In the genomic region with DNA sequence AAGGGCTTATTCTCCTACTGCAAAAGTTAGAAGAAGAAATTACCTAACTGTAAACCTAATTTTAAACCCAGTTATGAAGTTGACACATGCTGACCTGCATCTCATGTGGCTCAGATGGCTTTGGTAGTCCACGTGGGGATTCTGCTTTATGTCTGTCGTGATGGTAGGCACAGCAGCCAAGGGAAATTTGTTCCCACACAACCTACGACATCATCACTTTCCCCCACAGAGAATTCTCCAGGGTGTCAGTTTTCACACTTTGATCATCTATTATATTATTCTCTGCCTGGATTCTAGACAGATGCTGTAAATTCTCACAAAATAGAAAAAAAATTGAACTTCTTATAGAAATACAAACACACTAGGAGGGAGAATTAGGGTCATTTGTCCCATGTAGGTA, we compare ENCODE assay signal across 28 cellular contexts.
DNase-seq lines count a peak whose midpoint lies in the region; FAIRE-seq and TF ChIP-seq lines count a peak whose summit lies in the region.
"Had no signal": no experiment of that assay in that cellular context is flagged by ENCODE, and none has a peak within 500 bp of the region (broad histone marks: within the 10 kb centered on the region; RNA-seq: fewer than 3 reads in every experiment).

No MANE protein-coding gene starts in this region.

- H2AFZ ChIP-seq in GM23248 = no peak overlapping the region
- H2AFZ ChIP-seq: neural progenitor cell, parathyroid adenoma had no signal

- H2BK120ac ChIP-seq in mesendoderm (ENCODE audit: low read depth, low read length) = peak overlapping the region; percentile 73

- no peak overlapping the region for H4K5ac ChIP-seq in mesendoderm (ENCODE audit: low read length)

- H3K36me3 ChIP-seq in GM23248 (ENCODE audit: low read depth) (no peaks in the 10 kb centered on the region), mesendoderm (ENCODE audit: control insufficient read depth, insufficient read depth, low read length) (no peaks in the 10 kb centered on the region)
- H3K36me3 ChIP-seq: heart right ventricle, neural progenitor cell, right atrium auricular region, SJSA1, upper lobe of right lung had no signal

- peak; percentile 63 for DNase-seq in GM23248
- peak; percentile 91 for DNase-seq in NCI-H2171 treated with DMSO at 0.1 percent for 48 hours (lab: John Stamatoyannopoulos, UW)
- DNase-seq in cardiac fibroblast (ENCODE audit: low read depth in 2 of 2) = peak; percentile 38 to 47
- peak; percentile 22 for DNase-seq in mesendoderm
- no peak for DNase-seq in RCC 7860 (ENCODE audit: low spot score)
- no peak for DNase-seq in activated CD4-positive, alpha-beta T cell treated with anti-CD3 and anti-CD28 coated beads, Interleukin-2, amount 10 ng/mL, durations not matched to agents 24 days and 14 days
- no peak for DNase-seq in GM19238 (ENCODE audit: insufficient read length, low spot score)
- DNase-seq: activated CD4-positive, alpha-beta memory T cell treated with anti-CD3 and anti-CD28 coated beads for 36 hours; activated CD8-positive, alpha-beta memory T cell treated with anti-CD3 and anti-CD28 coated beads, Interleukin-2, amount 50 U/mL, for 48 hours; activated naive CD4-positive, alpha-beta T cell treated with anti-CD3 and anti-CD28 coated beads, Interleukin-2, amount 50 U/mL, for 16 hours; C1 segment of cervical spinal cord; cerebellar nuclear complex; COR-L47; DMS79 treated with DMSO at 0.1 percent for 48 hours; foreskin fibroblast; heart right ventricle; NCI-H1694 treated with DMSO at 0.1 percent for 48 hours; NCI-H526 treated with DMSO at 0.1 percent for 48 hours; stimulated activated CD4-positive, alpha-beta T cell treated with anti-CD3 and anti-CD28 coated beads, Interleukin-4, amount 100 ng/mL, for 24 hours; substantia nigra; T-cell; upper lobe of right lung had no signal

- no peak for TF ChIP-seq CTCF in cardiac fibroblast (IDR thresholded peaks at IDR 0.05; ENCODE audit: low read depth, low read length)

- peaks cover 19% of the 10 kb centered on the region for H3F3A ChIP-seq in GM23248 (ENCODE audit: insufficient read depth)

- peak overlapping the region; percentile 51 for H3K18ac ChIP-seq in mesendoderm (ENCODE audit: low read length)

- WGBS in GM23248 (ENCODE audit: low coverage in 1 of 2, low lambda C conversion rate in 2 of 2, missing lambda C conversion rate in 2 of 2), 2 experiments = 25 to 31% methylated on average over 3 of the region's 3 CpGs
- no CpG with 5 or more reads among the region's 3 CpGs for WGBS in mesendoderm (ENCODE audit: extremely low coverage, insufficient coverage, low lambda C conversion rate)

- no peak for FAIRE-seq in RCC 7860 (lab: Jason Lieb, UNC)

- H3K4me1 Mint-ChIP-seq in activated CD4-positive, alpha-beta T cell treated with anti-CD3 and anti-CD28 coated beads, Interleukin-2, amount 10 ng/mL, durations not matched to agents 24 days and 14 days = no peaks in the 10 kb centered on the region
- H3K4me1 Mint-ChIP-seq: activated T-helper 17 cell treated with anti-CD3 and anti-CD28 coated beads, Interleukin-2, amount 50 U/mL, for 72 hours; neural progenitor cell; stimulated activated effector memory CD8-positive, alpha-beta T cell treated with anti-CD3 and anti-CD28 coated beads, Interleukin-12 subunit alpha, Interleukin-12 subunit beta, amount 100 ng/mL, for 72 hours; T-cell had no signal

- peak overlapping the region; percentile 55 for H3K4ac ChIP-seq in mesendoderm (ENCODE audit: low read depth, low read length)

- no peak overlapping the region for H3K27ac Mint-ChIP-seq in activated CD4-positive, alpha-beta T cell treated with anti-CD3 and anti-CD28 coated beads, Interleukin-2, amount 10 ng/mL, durations not matched to agents 24 days and 14 days
- H3K27ac Mint-ChIP-seq: activated CD4-positive, alpha-beta memory T cell treated with anti-CD3 and anti-CD28 coated beads for 36 hours; activated T-helper 17 cell treated with anti-CD3 and anti-CD28 coated beads, Interleukin-2, amount 50 U/mL, for 72 hours; neural progenitor cell; stimulated activated effector memory CD8-positive, alpha-beta T cell treated with anti-CD3 and anti-CD28 coated beads, Interleukin-12 subunit alpha, Interleukin-12 subunit beta, amount 100 ng/mL, for 72 hours; T-cell had no signal

- no peaks in the 10 kb centered on the region for H4K20me1 ChIP-seq in GM23248 (ENCODE audit: insufficient read depth)

- intact Hi-C loops in activated CD4-positive, alpha-beta T cell treated with anti-CD3 and anti-CD28 coated beads, Interleukin-2, amount 10 ng/mL, durations not matched to agents 24 days and 14 days (cut with micrococcal nuclease) = no loop called here

- peaks cover 8% of the 10 kb centered on the region for H3K27me3 Mint-ChIP-seq in activated CD4-positive, alpha-beta T cell treated with anti-CD3 and anti-CD28 coated beads, Interleukin-2, amount 10 ng/mL, durations not matched to agents 24 days and 14 days

- in situ Hi-C loops in GM23248 (cut with MboI) = no loop called here

- H3K9me3 Mint-ChIP-seq in activated CD4-positive, alpha-beta T cell treated with anti-CD3 and anti-CD28 coated beads, Interleukin-2, amount 10 ng/mL, durations not matched to agents 24 days and 14 days = no peaks in the 10 kb centered on the region
- H3K9me3 Mint-ChIP-seq: activated T-helper 17 cell treated with anti-CD3 and anti-CD28 coated beads, Interleukin-2, amount 50 U/mL, for 72 hours; neural progenitor cell; stimulated activated effector memory CD8-positive, alpha-beta T cell treated with anti-CD3 and anti-CD28 coated beads, Interleukin-12 subunit alpha, Interleukin-12 subunit beta, amount 100 ng/mL, for 72 hours had no signal

- H3K4me3 ChIP-seq in GM23248 (no peak overlapping the region), cardiac fibroblast (replicated peaks in 1 of 2; ENCODE audit: low read depth in 2 of 2, low read length in 2 of 2) (no peak overlapping the region), mesendoderm (ENCODE audit: low read length) (no peak overlapping the region)
- H3K4me3 ChIP-seq: heart right ventricle, neural progenitor cell, right atrium auricular region, SJSA1, upper lobe of right lung had no signal

- no peak overlapping the region for H4K8ac ChIP-seq in mesendoderm (ENCODE audit: low read depth, low read length)

- H2AK5ac ChIP-seq in mesendoderm (ENCODE audit: low read length) = no peak overlapping the region

- no peaks in the 10 kb centered on the region for H3K79me2 ChIP-seq in GM23248 (ENCODE audit: insufficient read depth)
- H3K79me2 ChIP-seq in mesendoderm (ENCODE audit: control insufficient read depth, insufficient read depth, low read length) = no peaks in the 10 kb centered on the region
- H3K79me2 ChIP-seq: parathyroid adenoma had no signal

- H3K27me3 ChIP-seq in GM23248 (replicated peaks; ENCODE audit: insufficient read depth) (no peaks in the 10 kb centered on the region), mesendoderm (ENCODE audit: insufficient read depth, low read length, poor library complexity) (no peaks in the 10 kb centered on the region)
- H3K27me3 ChIP-seq: heart right ventricle, neural progenitor cell, right atrium auricular region, SJSA1, upper lobe of right lung had no signal

- no peak overlapping the region for H3K56ac ChIP-seq in mesendoderm (ENCODE audit: low read length)

- H3K4me1 ChIP-seq in GM23248 (ENCODE audit: insufficient read depth) (peaks cover 36% of the 10 kb centered on the region), mesendoderm (ENCODE audit: control insufficient read depth, low read depth, low read length) (peaks cover 8% of the 10 kb centered on the region)
- H3K4me1 ChIP-seq: neural progenitor cell, parathyroid adenoma, upper lobe of right lung had no signal

- no peak overlapping the region for H3K23ac ChIP-seq in mesendoderm (ENCODE audit: low read length)

- no peak overlapping the region for H2BK15ac ChIP-seq in mesendoderm (replicated peaks; ENCODE audit: low read depth)

- H3K36me3 Mint-ChIP-seq in activated CD4-positive, alpha-beta T cell treated with anti-CD3 and anti-CD28 coated beads, Interleukin-2, amount 10 ng/mL, durations not matched to agents 24 days and 14 days (ENCODE audit: low read depth) = no peaks in the 10 kb centered on the region
- H3K36me3 Mint-ChIP-seq: activated CD4-positive, alpha-beta memory T cell treated with anti-CD3 and anti-CD28 coated beads for 36 hours; neural progenitor cell; stimulated activated effector memory CD8-positive, alpha-beta T cell treated with anti-CD3 and anti-CD28 coated beads, Interleukin-12 subunit alpha, Interleukin-12 subunit beta, amount 100 ng/mL, for 72 hours had no signal

- no peak overlapping the region for H3K9ac ChIP-seq in GM23248
- no peak overlapping the region for H3K9ac ChIP-seq in mesendoderm (ENCODE audit: low read length)
- H3K9ac ChIP-seq: neural progenitor cell, parathyroid adenoma had no signal

- H2BK5ac ChIP-seq in mesendoderm (ENCODE audit: low read length) = no peak overlapping the region

- H3K4me2 ChIP-seq in GM23248 (ENCODE audit: unreplicated experiment) = no peak overlapping the region
- no peak overlapping the region for H3K4me2 ChIP-seq in mesendoderm (ENCODE audit: low read length)
- H3K4me2 ChIP-seq: neural progenitor cell had no signal

- no peak overlapping the region for H3K4me3 Mint-ChIP-seq in activated CD4-positive, alpha-beta T cell treated with anti-CD3 and anti-CD28 coated beads, Interleukin-2, amount 10 ng/mL, durations not matched to agents 24 days and 14 days
- H3K4me3 Mint-ChIP-seq: activated CD4-positive, alpha-beta memory T cell treated with anti-CD3 and anti-CD28 coated beads for 36 hours; activated T-helper 17 cell treated with anti-CD3 and anti-CD28 coated beads, Interleukin-2, amount 50 U/mL, for 72 hours; neural progenitor cell; stimulated activated effector memory CD8-positive, alpha-beta T cell treated with anti-CD3 and anti-CD28 coated beads, Interleukin-12 subunit alpha, Interleukin-12 subunit beta, amount 100 ng/mL, for 72 hours; T-cell had no signal

- no peaks in the 10 kb centered on the region for H3K9me2 ChIP-seq in GM23248 (ENCODE audit: insufficient read depth)

- no peaks in the 10 kb centered on the region for H3K9me3 ChIP-seq in GM23248 (ENCODE audit: low read depth)
- H3K9me3 ChIP-seq: heart right ventricle, right atrium auricular region, SJSA1, upper lobe of right lung had no signal

- H3K79me1 ChIP-seq in mesendoderm (ENCODE audit: low read length) = no peaks in the 10 kb centered on the region

- H3K27ac ChIP-seq in GM23248 (no peak overlapping the region), mesendoderm (ENCODE audit: low read depth, low read length) (no peak overlapping the region)
- H3K27ac ChIP-seq: heart right ventricle, neural progenitor cell, parathyroid adenoma, right atrium auricular region, SJSA1, upper lobe of right lung had no signal

Comparison
In these comparisons a context has a peak if more than half of its experiments do, and no peak if none do; other contexts are left out.
1. DNase-seq: peak in GM23248 (single experiment), NCI-H2171 treated with DMSO at 0.1 percent for 48 hours (single experiment), cardiac fibroblast (2 of 2) and mesendoderm (single experiment); none in RCC 7860 (single experiment), activated CD4-positive, alpha-beta T cell treated with anti-CD3 and anti-CD28 coated beads, Interleukin-2, amount 10 ng/mL, durations not matched to agents 24 days and 14 days (single experiment) and GM19238 (single experiment).